In genomic region chr1:216688127-216688657, GRCh38 we compare ENCODE assay signal across 15 cellular contexts.
"Had no signal": no experiment of that assay in that cellular context is flagged by ENCODE, and none has a peak within 500 bp of the region (broad histone marks: within the 10 kb centered on the region; RNA-seq: fewer than 3 reads in every experiment).

No MANE protein-coding gene starts in this region.

- ATAC-seq: gastroesophageal sphincter; left colon; mucosa of descending colon; naive thymus-derived CD4-positive, alpha-beta T cell had no signal

- DNase-seq: activated CD4-positive, alpha-beta memory T cell treated with anti-CD3 and anti-CD28 coated beads, Interleukin-2, amount 10 ng/mL, durations not matched to agents 7 days and 5 days; activated CD4-positive, alpha-beta T cell treated with anti-CD3 and anti-CD28 coated beads for 4 hours; activated naive CD4-positive, alpha-beta T cell treated with anti-CD3 and anti-CD28 coated beads, Interleukin-2, amount 10 ng/mL, durations not matched to agents 7 days and 5 days; activated T-cell treated with anti-CD3 and anti-CD28 coated beads, Interleukin-2, amount 50 U/mL, for 24 hours; left colon; mucosa of descending colon; naive thymus-derived CD4-positive, alpha-beta T cell; nucleus accumbens; posterior cingulate gyrus; stimulated activated CD4-positive, alpha-beta T cell treated with anti-CD3 and anti-CD28 coated beads, Interleukin-15, amount 100 ng/mL, for 24 hours; stimulated activated CD4-positive, alpha-beta T cell treated with anti-CD3 and anti-CD28 coated beads, Interleukin-4, amount 100 ng/mL, for 1 hour; stimulated activated naive CD4-positive, alpha-beta T cell had no signal

- H3K36me3 ChIP-seq: cardiac muscle cell, gastroesophageal sphincter had no signal

- H3K27me3 ChIP-seq: cardiac muscle cell, gastroesophageal sphincter had no signal

- H3K9me3 ChIP-seq: gastroesophageal sphincter, mucosa of descending colon had no signal

- H3K27ac ChIP-seq: gastroesophageal sphincter had no signal

- H3K4me3 ChIP-seq: cardiac muscle cell, gastroesophageal sphincter, lung, mucosa of descending colon had no signal
